In the genomic region with DNA sequence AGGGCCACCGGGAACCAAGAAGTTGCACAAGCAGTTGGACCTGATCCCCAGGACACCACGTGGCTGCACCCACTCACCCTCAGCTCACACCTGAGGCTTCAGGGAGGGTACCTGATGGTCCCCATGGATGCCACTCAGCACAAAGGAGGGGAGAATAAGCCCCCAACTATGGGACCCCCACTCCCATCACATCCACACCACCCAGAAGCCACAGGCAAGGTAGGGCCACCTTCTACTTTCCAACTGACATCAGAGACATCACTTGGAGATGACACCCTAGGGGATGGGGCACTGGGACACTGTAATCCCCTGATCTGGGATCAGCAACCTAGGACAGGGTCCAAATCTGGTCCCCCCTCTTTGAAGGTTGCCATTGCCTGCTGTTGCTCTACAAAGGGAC, we compare ENCODE assay signal across 4 cellular contexts. TPM values are rescaled to one million over a fixed set of nuclear protein-coding genes. Genes with fewer than 3 reads are reported as not detected.
"Had no signal": no experiment of that assay in that cellular context is flagged by ENCODE, and none has a peak within 500 bp of the region (broad histone marks: within the 10 kb centered on the region; RNA-seq: fewer than 3 reads in every experiment).

No MANE protein-coding gene starts in this region.

RNA-seq across cellular contexts. Expression of gene RAET1L, which starts 1.3 kb away (rescaled TPM):
- total RNA-seq: GM23338, H1, H9, IMR-90 had no signal
- polyA plus RNA-seq: GM23338, H1, IMR-90 had no signal
